Comparison of ENCODE assay signal across 14 cellular contexts in the genomic region with DNA sequence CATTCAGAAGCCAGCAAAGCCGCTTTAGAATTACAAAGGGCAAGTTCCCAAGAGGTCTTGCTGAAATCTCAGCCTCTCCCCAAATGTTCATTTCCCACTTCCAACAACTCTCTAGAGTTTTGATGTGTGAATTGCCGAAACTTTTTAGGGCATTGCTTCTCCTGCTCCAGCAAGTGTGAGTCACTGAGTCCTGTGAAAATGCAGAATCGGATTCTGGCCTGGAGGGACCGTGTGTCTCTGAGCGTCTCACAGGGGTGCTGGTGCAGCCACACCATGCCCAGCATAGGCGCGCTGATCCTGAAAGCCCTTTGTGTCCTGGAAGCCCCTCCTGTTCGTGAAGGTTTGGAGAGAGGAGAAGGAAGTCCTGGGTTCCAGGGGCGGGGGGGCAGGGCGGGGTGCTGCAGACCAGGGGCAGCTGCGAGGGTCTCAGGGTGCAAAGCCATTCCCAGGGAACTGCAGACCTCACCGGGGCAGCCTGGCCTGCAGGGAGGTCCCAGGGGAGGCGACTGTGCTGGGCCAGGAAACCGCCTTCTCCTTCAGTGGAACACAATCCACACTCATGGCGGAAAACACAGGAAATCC. TPM values are rescaled to one million over a fixed set of nuclear protein-coding genes. Genes with fewer than 3 reads are reported as not detected.
DNase-seq lines count a peak whose midpoint lies in the region; TF ChIP-seq lines count a peak whose summit lies in the region.
"Had no signal": no experiment of that assay in that cellular context is flagged by ENCODE, and none has a peak within 500 bp of the region (broad histone marks: within the 10 kb centered on the region; RNA-seq: fewer than 3 reads in every experiment).

No MANE protein-coding gene starts in this region.

- intact Hi-C loops in A673 (cut with micrococcal nuclease; ENCODE audit: unreplicated experiment): no loop called here
- intact Hi-C loops in testis (cut with DNase I; ENCODE audit: low total_unique reads): no loop called here

- POLR2A ChIA-PET in A673 (lab: Charles Lee; ENCODE audit: low non-redundant PET): no interaction called here

- H2BK5ac ChIP-seq in trophoblast cell (ENCODE audit: low read depth, low read length, poor library complexity): no peak overlapping the region

- peak overlapping the region; percentile 74 to 97 (median 91) for H3K4me2 ChIP-seq in BLaER1 treated with 17β-estradiol and CSF1 and Interleukin-3, amounts not matched to agents 10 nM and 100 nM
- no peak overlapping the region for H3K4me2 ChIP-seq in trophoblast cell (ENCODE audit: low read length)

- no peak overlapping the region for H3K4ac ChIP-seq in trophoblast cell (ENCODE audit: low read depth, low read length)

- peaks cover 0 to 38% (median 0%) of the 10 kb centered on the region in 11 experiments; a peak in 7 of 22 replicates for H3K27me3 ChIP-seq in BLaER1 treated with 17β-estradiol and CSF1 and Interleukin-3, amounts not matched to agents 10 nM and 100 nM
- no peaks in the 10 kb centered on the region for H3K27me3 ChIP-seq in SJCRH30
- H3K27me3 ChIP-seq in trophoblast cell (ENCODE audit: insufficient read depth, low read length): no peaks in the 10 kb centered on the region
- no peaks in the 10 kb centered on the region for H3K27me3 ChIP-seq in A673 (replicated peaks; ENCODE audit: insufficient read depth, low read depth, low read length, poor library complexity)
- no peaks in the 10 kb centered on the region for H3K27me3 ChIP-seq in testis
- H3K27me3 ChIP-seq: Peyer's patch had no signal

- no peaks in the 10 kb centered on the region for H3K79me2 ChIP-seq in trophoblast cell (ENCODE audit: control insufficient read depth, insufficient read depth, low read length, poor library complexity)

- H3K79me1 ChIP-seq in trophoblast cell (ENCODE audit: low read length): no peaks in the 10 kb centered on the region

- CTCF ChIA-PET in A673 (lab: Charles Lee): no interaction called here

- peaks cover 0 to 27% (median 0%) of the 10 kb centered on the region in 11 experiments; a peak in 6 of 22 replicates for H4K20me1 ChIP-seq in BLaER1 treated with 17β-estradiol and CSF1 and Interleukin-3, amounts not matched to agents 10 nM and 100 nM

- BruUV-seq in A673 (replicated peaks; lab: Mats Ljungman, UMichigan): no TSS peak

- H3K9me3 ChIP-seq in BLaER1 treated with 17β-estradiol and CSF1 and Interleukin-3, amounts not matched to agents 10 nM and 100 nM (replicated peaks in 1 of 11): peaks cover 9 to 15% (median 13%) of the 10 kb centered on the region in 11 experiments
- H3K9me3 ChIP-seq in SJCRH30 (replicated peaks): no peaks in the 10 kb centered on the region
- peaks cover 10% of the 10 kb centered on the region for H3K9me3 ChIP-seq in trophoblast cell (ENCODE audit: insufficient read depth, low read depth, low read length)
- no peaks in the 10 kb centered on the region for H3K9me3 ChIP-seq in A673 (ENCODE audit: low read depth, low read length, poor library complexity, severe bottlenecking)
- no peaks in the 10 kb centered on the region for H3K9me3 ChIP-seq in testis
- H3K9me3 ChIP-seq: Peyer's patch had no signal

- peak overlapping the region in 4 of 11 experiments; percentile 24 to 51 (median 34); a peak in 5 of 22 replicates for H3K27ac ChIP-seq in BLaER1 treated with 17β-estradiol and CSF1 and Interleukin-3, amounts not matched to agents 10 nM and 100 nM
- H3K27ac ChIP-seq in SJCRH30 (peak overlapping the region; percentile 11; the same call in 1 of the 2 replicates), trophoblast cell (ENCODE audit: low read depth, low read length) (no peak overlapping the region), A673 (ENCODE audit: low read depth, low read length, poor library complexity, severe bottlenecking) (no peak overlapping the region), testis (no peak overlapping the region)
- H3K27ac ChIP-seq: C4-2B had no signal

- H4K12ac ChIP-seq in trophoblast cell (ENCODE audit: low read depth, low read length): no peak overlapping the region

- H2BK12ac ChIP-seq in trophoblast cell (ENCODE audit: low read length): no peak overlapping the region

- peak overlapping the region; percentile 22 for H4K8ac ChIP-seq in trophoblast cell (ENCODE audit: low read depth, low read length)

- peaks cover 30 to 63% (median 51%) of the 10 kb centered on the region in 10 experiments for H3K4me1 ChIP-seq in BLaER1 treated with 17β-estradiol and CSF1 and Interleukin-3, amounts not matched to agents 10 nM and 100 nM
- H3K4me1 ChIP-seq in SJCRH30 (peaks cover 22% of the 10 kb centered on the region), trophoblast cell (ENCODE audit: control insufficient read depth in 1 of 2, insufficient read depth in 2 of 2, low read length in 2 of 2) (peaks cover 6 to 11% of the 10 kb centered on the region in 2 experiments), A673 (ENCODE audit: insufficient read depth, low read length, poor library complexity, severe bottlenecking) (peaks cover 7% of the 10 kb centered on the region), testis (peaks cover 27% of the 10 kb centered on the region)

- H3K18ac ChIP-seq in trophoblast cell (ENCODE audit: low read length): no peak overlapping the region

- DNase-seq in SJCRH30 (peak in 1 of 2 experiments; percentile 36), fibroblast of peridontal ligament (ENCODE audit: extremely low read depth) (peak; percentile 78), trophoblast cell (no peak), A673 (ENCODE audit: low spot score) (no peak), NCI-H2196 (lab: John Stamatoyannopoulos, UW; ENCODE audit: unreplicated experiment) (no peak), testis (no peak)
- no peak for DNase-seq in activated CD8-positive, alpha-beta memory T cell treated with anti-CD3 and anti-CD28 coated beads, Interleukin-2, amount 50 U/mL, for 48 hours
- DNase-seq: activated CD4-positive, alpha-beta T cell treated with anti-CD3 and anti-CD28 coated beads, Interleukin-2, amount 10 ng/mL, durations not matched to agents 24 days and 14 days; activated T-cell treated with anti-CD3 and anti-CD28 coated beads, Interleukin-2, amount 50 U/mL, for 72 hours; NCI-H1092 treated with DMSO at 0.1 percent for 48 hours; stimulated activated CD4-positive, alpha-beta T cell treated with anti-CD3 and anti-CD28 coated beads, Interleukin-4, amount 100 ng/mL, for 1 hour had no signal

- TF ChIP-seq CTCF in A673 (conservative IDR thresholded peaks at IDR 0.05; ENCODE audit: low read depth, low read length) (no peak), testis (IDR thresholded peaks at IDR 0.05) (no peak)

- H3K4me3 ChIP-seq in BLaER1 treated with 17β-estradiol and CSF1 and Interleukin-3, amounts not matched to agents 10 nM and 100 nM: peak overlapping the region in 8 of 10 experiments; percentile 8 to 37 (median 28); a peak in 10 of 20 replicates
- H3K4me3 ChIP-seq in SJCRH30 (peak overlapping the region; percentile 50), trophoblast cell (ENCODE audit: low read depth, low read length) (no peak overlapping the region), A673 (ENCODE audit: low read depth, low read length, poor library complexity, severe bottlenecking) (no peak overlapping the region), testis (no peak overlapping the region)
- H3K4me3 ChIP-seq: Peyer's patch had no signal

- no peak overlapping the region for H4K91ac ChIP-seq in trophoblast cell (ENCODE audit: low read depth, low read length)

- no peak overlapping the region for H2BK120ac ChIP-seq in trophoblast cell (ENCODE audit: insufficient read depth, low read length, poor library complexity)

- no peak overlapping the region for H3K14ac ChIP-seq in trophoblast cell (ENCODE audit: low read length)

- no peak overlapping the region for H2AK5ac ChIP-seq in trophoblast cell (ENCODE audit: low read length)

- WGBS in trophoblast cell (ENCODE audit: extremely low coverage, insufficient coverage, insufficient read length): no CpG with 5 or more reads among the region's 15 CpGs
- 75 to 80% methylated on average over 11 to 15 of the region's 15 CpGs for WGBS in testis, 2 donors

- H3K36me3 ChIP-seq in BLaER1 treated with 17β-estradiol and CSF1 and Interleukin-3, amounts not matched to agents 10 nM and 100 nM: peaks cover 0 to 8% (median 0%) of the 10 kb centered on the region in 11 experiments; a peak in 3 of 22 replicates
- no peaks in the 10 kb centered on the region for H3K36me3 ChIP-seq in SJCRH30
- no peaks in the 10 kb centered on the region for H3K36me3 ChIP-seq in trophoblast cell (ENCODE audit: control insufficient read depth in 1 of 2, insufficient read depth in 2 of 2, low read length in 2 of 2)
- no peaks in the 10 kb centered on the region for H3K36me3 ChIP-seq in A673 (ENCODE audit: insufficient read depth, low read length, poor library complexity, severe bottlenecking)
- H3K36me3 ChIP-seq in testis (ENCODE audit: low read depth, missing control alignments): no peaks in the 10 kb centered on the region
- H3K36me3 ChIP-seq: Peyer's patch had no signal

- no peak for TF ChIP-seq POLR2A in testis (IDR thresholded peaks at IDR 0.05)

- peak overlapping the region in 6 of 11 experiments; percentile 40 to 71 (median 45); a peak in 11 of 22 replicates for H3K9ac ChIP-seq in BLaER1 treated with 17β-estradiol and CSF1 and Interleukin-3, amounts not matched to agents 10 nM and 100 nM
- H3K9ac ChIP-seq in trophoblast cell (ENCODE audit: low read length): no peak overlapping the region

- H3K23ac ChIP-seq in trophoblast cell (ENCODE audit: low read length): no peak overlapping the region

- H2AFZ ChIP-seq in trophoblast cell (ENCODE audit: insufficient read depth, low read length, poor library complexity): no peak overlapping the region

RNA-seq across cellular contexts. Expression of gene ADARB1, which starts 43.7 kb away (rescaled TPM):
- 7.8 and 8.4 TPM in 2 replicates for total RNA-seq in SJCRH30 (2014; rRNA removed; shearing (Covaris generic))
- 12.9 and 14.2 TPM in 2 replicates for polyA plus RNA-seq in trophoblast cell (2013)
- total RNA-seq in A673 (2021) (22.6 and 31.9 TPM in 2 replicates), testis (10 to 100 TPM; 17.6 TPM)
- polyA plus RNA-seq in testis (ENCODE audit: insufficient read depth, low read depth, low replicate concordance): 23.0 TPM

Comparison
In these comparisons a context has a peak if more than half of its experiments do, and no peak if none do; other contexts are left out.
1. H3K4me3 ChIP-seq: peak in BLaER1 treated with 17β-estradiol and CSF1 and Interleukin-3, amounts not matched to agents 10 nM and 100 nM (8 of 10) and SJCRH30 (single experiment); none in trophoblast cell (single experiment), A673 (single experiment) and testis (0 of 2).